Comparison of ENCODE assay signal across 15 cellular contexts in genomic region chr11:95714853-95715776, GRCh38.
DNase-seq lines count a peak whose midpoint lies in the region; ATAC-seq and TF ChIP-seq lines count a peak whose summit lies in the region.
"Had no signal": no experiment of that assay in that cellular context is flagged by ENCODE, and none has a peak within 500 bp of the region (broad histone marks: within the 10 kb centered on the region; RNA-seq: fewer than 3 reads in every experiment).

No MANE protein-coding gene starts in this region.

- TF ChIP-seq CTCF in MM.1S (IDR thresholded peaks at IDR 0.05; ENCODE audit: low read length) = no peak

- peak overlapping the region; percentile 25 for H3K27ac ChIP-seq in CD4-positive, CD25-positive, alpha-beta regulatory T cell (ENCODE audit: insufficient read depth, low read length, poor library complexity, severe bottlenecking)
- peak overlapping the region; percentile 72; the same call in 1 of the 2 replicates for H3K27ac ChIP-seq in MM.1S (ENCODE audit: low read length)
- H3K27ac ChIP-seq: parathyroid adenoma, WERI-Rb-1 had no signal

- H3K4me1 ChIP-seq in CD4-positive, CD25-positive, alpha-beta regulatory T cell (ENCODE audit: control insufficient read depth, insufficient read depth, low read length, poor library complexity, severe bottlenecking) = peaks cover 35% of the 10 kb centered on the region
- peaks cover 14% of the 10 kb centered on the region for H3K4me1 ChIP-seq in MM.1S (ENCODE audit: low read length)
- H3K4me1 ChIP-seq: BE2C, parathyroid adenoma had no signal

- no peaks in the 10 kb centered on the region for H3K79me2 ChIP-seq in MM.1S (ENCODE audit: low read length)
- H3K79me2 ChIP-seq: parathyroid adenoma had no signal

- peak overlapping the region; percentile 4 to 54 (median 50) for H3K4me3 Mint-ChIP-seq in CD4-positive, CD25-positive, alpha-beta regulatory T cell
- H3K4me3 Mint-ChIP-seq: GM23338 had no signal

- H2AFZ ChIP-seq in MM.1S (ENCODE audit: low read length) = peak overlapping the region; percentile 48
- H2AFZ ChIP-seq: GM23338, parathyroid adenoma had no signal

- H3F3A ChIP-seq in MM.1S (ENCODE audit: insufficient read depth, low read length) = peaks cover 15% of the 10 kb centered on the region

- H4K20me1 ChIP-seq in MM.1S (ENCODE audit: insufficient read depth, low read length) = no peaks in the 10 kb centered on the region

- no peaks in the 10 kb centered on the region for H3K36me3 Mint-ChIP-seq in CD4-positive, CD25-positive, alpha-beta regulatory T cell

- no peaks in the 10 kb centered on the region for H3K36me3 ChIP-seq in CD4-positive, CD25-positive, alpha-beta regulatory T cell (ENCODE audit: control insufficient read depth, insufficient read depth, low read length)
- no peaks in the 10 kb centered on the region for H3K36me3 ChIP-seq in MM.1S (replicated peaks; ENCODE audit: insufficient read depth, low read length)
- H3K36me3 ChIP-seq: BE2C, WERI-Rb-1 had no signal

- H3K9me3 ChIP-seq in CD4-positive, CD25-positive, alpha-beta regulatory T cell (ENCODE audit: control insufficient read depth in 2 of 2, low read length in 2 of 2) = no peaks in the 10 kb centered on the region
- H3K9me3 ChIP-seq in MM.1S (replicated peaks; ENCODE audit: insufficient read depth, low read length) = no peaks in the 10 kb centered on the region
- H3K9me3 ChIP-seq: BE2C had no signal

- peaks cover 0 to 3% (median 0%) of the 10 kb centered on the region in 7 donors for H3K9me3 Mint-ChIP-seq in CD4-positive, CD25-positive, alpha-beta regulatory T cell
- H3K9me3 Mint-ChIP-seq: GM23338 had no signal

- ATAC-seq in CD4-positive, CD25-positive, alpha-beta regulatory T cell (ENCODE audit: low read depth in 2 of 2) = no peak
- peak; percentile 13 for ATAC-seq in GM19463 (IDR thresholded peaks at IDR 0.05; ENCODE audit: unreplicated experiment)
- no peak for ATAC-seq in GM18873 (IDR thresholded peaks at IDR 0.05; ENCODE audit: low FRiP score, unreplicated experiment)
- ATAC-seq in GM18520 (IDR thresholded peaks at IDR 0.05; ENCODE audit: unreplicated experiment) = no peak
- ATAC-seq: GM23338 had no signal

- H3K27ac Mint-ChIP-seq in CD4-positive, CD25-positive, alpha-beta regulatory T cell = peak overlapping the region; percentile 42 to 89 (median 86)
- H3K27ac Mint-ChIP-seq: GM23338 had no signal

- peak overlapping the region; percentile 21; the same call in 1 of the 2 replicates for H3K9ac ChIP-seq in MM.1S (ENCODE audit: low read length)
- H3K9ac ChIP-seq: parathyroid adenoma had no signal

- H3K27me3 Mint-ChIP-seq in CD4-positive, CD25-positive, alpha-beta regulatory T cell = no peaks in the 10 kb centered on the region

- no peaks in the 10 kb centered on the region for H3K27me3 ChIP-seq in CD4-positive, CD25-positive, alpha-beta regulatory T cell (ENCODE audit: control insufficient read depth, insufficient read depth, low read length)
- no peaks in the 10 kb centered on the region for H3K27me3 ChIP-seq in MM.1S (replicated peaks; ENCODE audit: insufficient read depth, low read length)
- H3K27me3 ChIP-seq: BE2C had no signal

- DNase-seq in CD4-positive, CD25-positive, alpha-beta regulatory T cell = no peak
- DNase-seq in MM.1S = no peak
- peak; percentile 69 for DNase-seq in kidney tubule cell (ENCODE audit: low spot score)
- DNase-seq in NCI-H2171 (lab: John Stamatoyannopoulos, UW) = no peak
- DNase-seq in activated CD8-positive, alpha-beta memory T cell treated with anti-CD3 and anti-CD28 coated beads, Interleukin-2, amount 50 U/mL, for 48 hours = no peak
- DNase-seq: BE2C, NCI-H1436 treated with DMSO at 0.1 percent for 48 hours, NCI-H748 treated with DMSO at 0.1 percent for 48 hours, SHP77, WERI-Rb-1 had no signal

- peak overlapping the region; percentile 61 for H3K4me2 ChIP-seq in MM.1S (ENCODE audit: low read depth, low read length)
- H3K4me2 ChIP-seq: GM23338 had no signal

- H3K4me1 Mint-ChIP-seq in CD4-positive, CD25-positive, alpha-beta regulatory T cell = peaks cover 43 to 62% (median 55%) of the 10 kb centered on the region in 4 donors

- no peaks in the 10 kb centered on the region for H3K9me2 ChIP-seq in MM.1S (replicated peaks; ENCODE audit: insufficient read depth, low read length)

- H3K4me3 ChIP-seq in CD4-positive, CD25-positive, alpha-beta regulatory T cell (ENCODE audit: low read depth, low read length) = peak overlapping the region; percentile 54
- H3K4me3 ChIP-seq in MM.1S (ENCODE audit: low read length) = peak overlapping the region; percentile 40
- H3K4me3 ChIP-seq: GM23338 had no signal
